8 cellular contexts compared by ENCODE assay signal in the genomic region with DNA sequence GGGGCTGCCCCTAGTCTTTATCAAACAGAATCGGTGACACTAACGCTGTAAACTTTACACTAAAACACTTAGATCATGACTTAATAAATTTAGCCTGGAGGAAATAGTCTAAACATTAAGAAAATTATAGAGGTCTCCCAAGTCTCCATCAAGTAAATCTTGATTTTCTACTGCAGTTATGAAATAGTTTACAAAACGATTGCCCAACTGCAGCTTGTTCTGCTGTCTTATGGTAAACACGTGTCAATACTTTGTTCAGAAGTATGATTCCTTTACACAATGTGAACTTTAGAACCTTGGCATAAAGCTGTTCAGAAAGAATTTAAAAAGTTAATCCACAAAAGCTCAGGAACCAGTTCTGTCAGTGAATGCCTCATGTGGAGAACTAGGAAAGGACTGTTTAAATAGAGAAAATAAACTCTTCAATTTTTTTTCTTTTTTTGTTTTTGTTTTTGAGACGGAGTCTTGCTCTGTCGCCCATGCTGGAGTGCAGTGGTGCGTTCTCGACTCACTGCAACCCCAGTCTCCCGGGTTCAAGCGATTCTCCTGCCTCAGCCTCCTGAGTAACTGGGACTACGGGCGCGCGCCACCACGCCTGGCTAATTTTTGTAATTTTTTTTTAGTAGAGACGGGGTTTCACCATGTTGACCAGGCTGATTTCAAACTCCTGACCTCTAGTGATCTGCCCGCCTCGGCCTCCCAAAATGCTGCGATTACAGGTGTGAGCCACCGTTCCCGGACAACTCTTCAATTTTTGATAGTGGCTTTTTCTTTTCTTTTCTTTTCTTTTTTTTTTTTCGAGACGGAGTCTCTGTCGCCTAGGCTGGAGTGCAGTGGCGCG. TPM values are rescaled to one million over a fixed set of nuclear protein-coding genes. Genes with fewer than 3 reads are reported as not detected.
DNase-seq lines count a peak whose midpoint lies in the region; ATAC-seq and TF ChIP-seq lines count a peak whose summit lies in the region.

No MANE protein-coding gene starts in this region.

- no peaks in the 10 kb centered on the region for H3K9me3 Mint-ChIP-seq in naive thymus-derived CD8-positive, alpha-beta T cell

- H3K9ac ChIP-seq in duodenal mucosa (ENCODE audit: low read depth in 1 of 2, low read length in 2 of 2), result peak overlapping the region; percentile 95 to 97

- peaks cover 66% of the 10 kb centered on the region for H3K79me2 ChIP-seq in DOHH2 (ENCODE audit: control insufficient read depth, low read length)

- H3K4me2 ChIP-seq in DOHH2 (ENCODE audit: low read length), result peak overlapping the region; percentile 91

- DNase-seq in MV-4-11 (lab: John Stamatoyannopoulos, UW) (peak; percentile 63), NCI-H1436 (lab: John Stamatoyannopoulos, UW) (no peak), SHP77 treated with DMSO at 0.1 percent for 48 hours (lab: John Stamatoyannopoulos, UW) (no peak)
- DNase-seq in naive thymus-derived CD8-positive, alpha-beta T cell, result no peak

- ATAC-seq in naive thymus-derived CD8-positive, alpha-beta T cell, result no peak
- no peak for ATAC-seq in activated CD4-positive, CD25-positive, alpha-beta regulatory T cell treated with anti-CD3 and anti-CD28 coated beads, Interleukin-2, amount 50 U/mL, for 24 hours
- no peak for ATAC-seq in HG03460 (IDR thresholded peaks at IDR 0.05; ENCODE audit: unreplicated experiment)

- H3K36me3 ChIP-seq in DOHH2 (ENCODE audit: control insufficient read depth, low read length), result peaks cover 48% of the 10 kb centered on the region
- H3K36me3 ChIP-seq in duodenal mucosa (ENCODE audit: control insufficient read depth in 1 of 2, insufficient read depth in 2 of 2, low read length in 2 of 2), result no peaks in the 10 kb centered on the region

- H4K20me1 ChIP-seq in DOHH2 (ENCODE audit: control insufficient read depth, insufficient read depth, low read depth, low read length), result peaks cover 14% of the 10 kb centered on the region

- H3K27me3 ChIP-seq in DOHH2 (ENCODE audit: control insufficient read depth, low read length) (no peaks in the 10 kb centered on the region; the same call in 1 of the 2 replicates), duodenal mucosa (ENCODE audit: control insufficient read depth in 1 of 2, insufficient read depth in 2 of 2, low read length in 2 of 2) (no peaks in the 10 kb centered on the region)

- H3K27ac ChIP-seq in DOHH2 (ENCODE audit: low read depth, low read length), result peak overlapping the region; percentile 80
- H3K27ac ChIP-seq in duodenal mucosa (ENCODE audit: low read depth, low read length), result peak overlapping the region; percentile 95

- H3F3A ChIP-seq in DOHH2 (ENCODE audit: control insufficient read depth, insufficient read depth), result peaks cover 9% of the 10 kb centered on the region

- H3K36me3 Mint-ChIP-seq in naive thymus-derived CD8-positive, alpha-beta T cell, result peaks cover 0 to 4% (median 0%) of the 10 kb centered on the region in 3 donors

- POLR2A ChIA-PET in naive thymus-derived CD8-positive, alpha-beta T cell (lab: Charles Lee), result interaction anchor here (0.6 to 4.8 kb wide), 8 partner anchors 9 to 235 kb away, joined by 3 to 37 read pairs (median 6); partner anchors contain the start of gene DNAJC16

- H3K27me3 Mint-ChIP-seq in naive thymus-derived CD8-positive, alpha-beta T cell, result no peaks in the 10 kb centered on the region

- no peaks in the 10 kb centered on the region for H3K9me2 ChIP-seq in DOHH2 (replicated peaks; ENCODE audit: control insufficient read depth, low read length)

- H3K27ac Mint-ChIP-seq in naive thymus-derived CD8-positive, alpha-beta T cell, result peak overlapping the region; percentile 84 to 97 (median 92)

- H3K9me3 ChIP-seq in DOHH2 (ENCODE audit: control insufficient read depth, insufficient read depth, low read length) (no peaks in the 10 kb centered on the region), duodenal mucosa (ENCODE audit: control insufficient read depth in 1 of 2, low read length in 2 of 2) (no peaks in the 10 kb centered on the region)

- H3K4me3 ChIP-seq in DOHH2 (ENCODE audit: low read length), result peak overlapping the region; percentile 98
- peak overlapping the region; percentile 97 to 98 for H3K4me3 ChIP-seq in duodenal mucosa (ENCODE audit: low read depth in 1 of 2, low read length in 2 of 2)

- H3K4me1 Mint-ChIP-seq in naive thymus-derived CD8-positive, alpha-beta T cell, result peaks cover 26 to 62% (median 56%) of the 10 kb centered on the region in 4 donors

- no peak for TF ChIP-seq CTCF in DOHH2 (IDR thresholded peaks at IDR 0.05; ENCODE audit: low read depth, low read length, poor library complexity, severe bottlenecking)

- peak overlapping the region; percentile 85 to 96 (median 92) for H3K4me3 Mint-ChIP-seq in naive thymus-derived CD8-positive, alpha-beta T cell

- H3K4me1 ChIP-seq in DOHH2 (ENCODE audit: control insufficient read depth, low read length) (peaks cover 33% of the 10 kb centered on the region), duodenal mucosa (ENCODE audit: control insufficient read depth in 1 of 2, insufficient read depth in 2 of 2, low read length in 2 of 2) (peaks cover 29 to 32% of the 10 kb centered on the region in 2 donors)

RNA-seq across cellular contexts. Expression of gene DDI2, which starts 1.6 kb away (rescaled TPM):
- total RNA-seq in naive thymus-derived CD8-positive, alpha-beta T cell, result 10 to 100 TPM; 40.7 to 47.1 TPM
- 1 to 10 TPM; 4.5 to 6.1 (median 5.0) TPM for polyA plus RNA-seq in naive thymus-derived CD8-positive, alpha-beta T cell

RNA-seq across cellular contexts. Expression of gene AGMAT, which starts 34.1 kb away (rescaled TPM):
- 10 to 100 TPM; 11.0 to 11.3 TPM for total RNA-seq in naive thymus-derived CD8-positive, alpha-beta T cell
- polyA plus RNA-seq in naive thymus-derived CD8-positive, alpha-beta T cell, result 10 to 100 TPM in 2 of 3 donors, 1 to 10 TPM in 1; 9.0 to 15.5 (median 14.4) TPM
